ENCODE assay signal across 1 cellular context in genomic region chr3:98501270-98501669, GRCh38.
TF ChIP-seq lines count a peak whose summit lies in the region.

No MANE protein-coding gene starts in this region.

TF ChIP-seq in H1, 55 proteins besides CTCF, POLR2A, EP300 and RAD21 (continued from another document):
- TF ChIP-seq FOSL1 (IDR thresholded peaks at IDR 0.05; ENCODE audit: insufficient read depth, low read depth, low read length) = no peak
- TF ChIP-seq KDM5A (IDR thresholded peaks at IDR 0.05; ENCODE audit: low read length) = no peak
- TF ChIP-seq CHD1 (IDR thresholded peaks at IDR 0.05; ENCODE audit: low read depth, low read length) = no peak
- no peak for TF ChIP-seq RXRA (IDR thresholded peaks at IDR 0.05; ENCODE audit: insufficient read depth, low read depth, low read length)
- no peak for TF ChIP-seq RBBP5 (IDR thresholded peaks at IDR 0.05; ENCODE audit: borderline replicate concordance, low read depth, low read length)
- no peak for TF ChIP-seq TBP (IDR thresholded peaks at IDR 0.05; ENCODE audit: low read depth, low read length)
- TF ChIP-seq EGR1 (IDR thresholded peaks at IDR 0.05; ENCODE audit: borderline replicate concordance, low read depth, low read length) = no peak
- no peak for TF ChIP-seq CEBPB (IDR thresholded peaks at IDR 0.05; ENCODE audit: low read depth, low read length)
- TF ChIP-seq JUN (IDR thresholded peaks at IDR 0.05; ENCODE audit: low read depth, low read length) = no peak
- no peak for TF ChIP-seq HDAC2 (IDR thresholded peaks at IDR 0.05; ENCODE audit: borderline replicate concordance in 1 of 2, low read depth in 2 of 2, low read length in 2 of 2)
- no peak for TF ChIP-seq E2F6 (IDR thresholded peaks at IDR 0.05)
- TF ChIP-seq SP2 (IDR thresholded peaks at IDR 0.05; ENCODE audit: low read length) = no peak
- no peak for TF ChIP-seq YY1 (IDR thresholded peaks at IDR 0.05; ENCODE audit: low read depth, low read length)
- no peak for TF ChIP-seq ATF2 (IDR thresholded peaks at IDR 0.05; ENCODE audit: low read length)
- no peak for TF ChIP-seq EZH2 (IDR thresholded peaks at IDR 0.05; ENCODE audit: low read depth, low read length, severe bottlenecking)
